In the genomic region with DNA sequence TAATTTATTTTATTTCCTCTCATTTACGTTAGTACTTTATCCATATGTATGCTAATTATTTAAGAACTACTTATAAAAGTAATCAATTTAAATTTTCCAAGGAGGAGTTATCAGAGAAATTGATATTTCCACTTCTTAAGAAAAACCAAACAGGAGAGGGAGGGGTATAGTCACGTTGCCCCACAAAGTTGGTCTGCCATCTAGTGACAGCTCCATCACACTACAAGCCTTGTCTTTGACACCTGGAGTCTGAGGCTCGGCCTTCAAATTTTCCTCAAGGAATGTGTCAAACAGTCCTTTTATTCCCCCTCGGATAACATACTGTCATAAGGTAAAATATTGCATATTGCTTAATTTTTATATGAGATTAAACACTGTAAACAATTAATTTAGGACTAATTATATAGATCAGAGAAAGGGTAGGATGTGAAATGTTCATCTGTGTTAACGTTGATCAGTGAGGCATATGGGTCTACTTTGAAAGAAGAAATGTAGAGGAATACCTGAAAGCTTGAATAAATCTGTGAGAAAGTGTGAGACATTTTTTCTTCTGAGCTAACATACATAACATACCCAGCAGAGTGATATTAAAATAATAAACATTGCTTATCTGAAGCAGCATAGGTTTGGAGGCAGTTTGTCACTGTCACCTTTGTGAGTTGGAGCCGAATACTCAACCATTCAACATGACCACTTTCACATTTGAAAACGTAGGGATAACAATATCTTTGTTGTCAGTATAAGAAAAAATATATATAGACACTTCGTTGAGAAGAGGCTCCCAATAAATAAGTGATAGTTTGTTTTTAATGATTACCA, we compare ENCODE assay signal across 8 cellular contexts.
DNase-seq lines count a peak whose midpoint lies in the region; ATAC-seq, FAIRE-seq and TF ChIP-seq lines count a peak whose summit lies in the region.

No MANE protein-coding gene starts in this region.

- in situ Hi-C loops in T47D (cut with HindIII; ENCODE audit: low pct_unique_long_range_greater_than_20kb, low sequenced_read_pairs), result no loop called here

- DNase-seq in NK-92 treated with Interleukin-12 subunit alpha and Interleukin-12 subunit beta, amount 100 ng/mL, for 24 hours (lab: John Stamatoyannopoulos, UW), result peak; percentile 1
- DNase-seq in NK-92 (lab: John Stamatoyannopoulos, UW; ENCODE audit: unreplicated experiment), result no peak
- DNase-seq in NCI-H526 treated with DMSO at 0.1 percent for 48 hours (lab: John Stamatoyannopoulos, UW), result peak; percentile 2
- peak; percentile 28 to 63 for DNase-seq in T47D (ENCODE audit: low read depth in 1 of 2, low spot score in 1 of 2)
- peak; percentile 29 for DNase-seq in lung (ENCODE audit: low spot score)
- DNase-seq in frontal cortex (ENCODE audit: low spot score in 2 of 2), result no peak

- no peaks in the 10 kb centered on the region for H3K9me3 ChIP-seq in lung (ENCODE audit: control insufficient read depth in 2 of 2, insufficient read depth in 1 of 2, low read length in 1 of 2)

- no peak overlapping the region for H3K27ac ChIP-seq in lung (ENCODE audit: low read depth in 1 of 2, low read length in 1 of 2)

- H3K27me3 ChIP-seq in lung (ENCODE audit: control insufficient read depth, insufficient read depth), result no peaks in the 10 kb centered on the region

- ATAC-seq in GM19025 (IDR thresholded peaks at IDR 0.05; ENCODE audit: low read depth, unreplicated experiment), result peak; percentile 85
- peak; percentile 75 for ATAC-seq in HG03066 (IDR thresholded peaks at IDR 0.05; ENCODE audit: low read depth, unreplicated experiment)
- peak; percentile 66 for ATAC-seq in lung (ENCODE audit: insufficient read depth, low FRiP score)

- no peak for FAIRE-seq in frontal cortex (lab: Jason Lieb, UNC)

- H3K4me1 ChIP-seq in lung (ENCODE audit: control insufficient read depth in 2 of 2, insufficient read depth in 2 of 2, low read length in 2 of 2), result no peaks in the 10 kb centered on the region

- no peak overlapping the region for H3K4me3 ChIP-seq in lung

- 47 to 49% methylated on average over 8 of the region's 8 CpGs for WGBS in lung, 2 donors

- no peaks in the 10 kb centered on the region for H3K36me3 ChIP-seq in lung (ENCODE audit: control insufficient read depth in 2 of 2, insufficient read depth in 2 of 2, low read length in 2 of 2)

- TF ChIP-seq CTCF in lung (IDR thresholded peaks at IDR 0.05; ENCODE audit: control extremely low read depth, extremely low read depth), result no peak

Comparison
In these comparisons a context has a peak if more than half of its experiments do, and no peak if none do; other contexts are left out.
1. DNase-seq: peak in NK-92 treated with Interleukin-12 subunit alpha and Interleukin-12 subunit beta, amount 100 ng/mL, for 24 hours (single experiment), NCI-H526 treated with DMSO at 0.1 percent for 48 hours (single experiment), T47D (2 of 2) and lung (single experiment); none in NK-92 (single experiment) and frontal cortex (0 of 2).
2. Peak in every context shown above with its lines, with median percentiles within 50 percentile points of each other: ATAC-seq.